18 cellular contexts compared by ENCODE assay signal in genomic region chr2:16619576-16620245, GRCh38. TPM values are rescaled to one million over a fixed set of nuclear protein-coding genes. Genes with fewer than 3 reads are reported as not detected.
DNase-seq lines count a peak whose midpoint lies in the region; ATAC-seq, FAIRE-seq and TF ChIP-seq lines count a peak whose summit lies in the region.
"Had no signal": no experiment of that assay in that cellular context is flagged by ENCODE, and none has a peak within 500 bp of the region (broad histone marks: within the 10 kb centered on the region; RNA-seq: fewer than 3 reads in every experiment).

No MANE protein-coding gene starts in this region.

- H3K36me3 ChIP-seq in K562 (ENCODE audit: control insufficient read depth, insufficient read depth, low read length), result no peaks in the 10 kb centered on the region
- peaks cover 6 to 9% of the 10 kb centered on the region in 2 donors for H3K36me3 ChIP-seq in thyroid gland
- H3K36me3 ChIP-seq: BE2C had no signal

- H3K27ac Mint-ChIP-seq in neural crest cell (ENCODE audit: unreplicated experiment), result peak overlapping the region; percentile 20
- H3K27ac Mint-ChIP-seq: CD4-positive, alpha-beta memory T cell; H9 had no signal

- H3K9ac ChIP-seq in K562 (ENCODE audit: insufficient read depth in 1 of 2, low read depth in 2 of 2, low read length in 2 of 2), result no peak overlapping the region

- no peak overlapping the region for H2AFZ ChIP-seq in K562 (ENCODE audit: low read depth, low read length)

- POLR2A ChIA-PET in K562 (lab: Yijun Ruan, JAX), result no interaction called here

- peaks cover 3 to 19% of the 10 kb centered on the region in 2 experiments; a peak in 3 of 5 replicates for H3K4me1 ChIP-seq in K562 (replicated peaks in 1 of 2; ENCODE audit: control insufficient read depth in 2 of 2, insufficient read depth in 2 of 2, low read length in 2 of 2)
- peaks cover 84 to 100% of the 10 kb centered on the region in 2 donors for H3K4me1 ChIP-seq in thyroid gland
- H3K4me1 ChIP-seq: BE2C had no signal

- no peaks in the 10 kb centered on the region for H4K20me1 ChIP-seq in K562 (replicated peaks; ENCODE audit: control insufficient read depth, insufficient read depth, low read length)

- H3K9me1 ChIP-seq in K562 (ENCODE audit: control insufficient read depth, insufficient read depth, low read length), result no peaks in the 10 kb centered on the region

- H3K27me3 Mint-ChIP-seq in neural crest cell (ENCODE audit: low read depth), result no peaks in the 10 kb centered on the region

- intact Hi-C loops in K562 (cut with micrococcal nuclease) (loop anchor here (2.0 to 10.0 kb wide), 3 partner anchors 43 to 685 kb away; no protein-coding TSS in a partner anchor), thyroid gland (cut with DNase I) (loop anchor here (5.0 kb wide), 1 partner anchor 38 kb away; no protein-coding TSS in a partner anchor)

- H3K9me3 Mint-ChIP-seq in neural crest cell, result no peaks in the 10 kb centered on the region
- H3K9me3 Mint-ChIP-seq: CD4-positive, alpha-beta memory T cell; H9 had no signal

- TF ChIP-seq RAD21 in K562 (CRISPR knock-in tag; conservative IDR thresholded peaks at IDR 0.05 in 1 of 2, IDR thresholded peaks at IDR 0.05 in 1 of 2), result no peak

- TF ChIP-seq POLR2A in K562 (conservative IDR thresholded peaks at IDR 0.05) (no peak), thyroid gland (IDR thresholded peaks at IDR 0.05) (no peak)

- no peak overlapping the region for H3K4me3 ChIP-seq in K562
- H3K4me3 ChIP-seq in thyroid gland (replicated peaks in 1 of 3), result no peak overlapping the region

- CTCF ChIA-PET in K562 (lab: Yijun Ruan, JAX; ENCODE audit: low intra/inter-chr PET ratio), result no interaction called here

- in situ Hi-C loops in K562 (cut with MboI), result loop anchor here (5.0 to 25.0 kb wide), 2 partner anchors 133 to 693 kb away; no protein-coding TSS in a partner anchor

- H3K27ac ChIP-seq in K562 (ENCODE audit: extremely low read depth, low read depth, low read length) (no peak overlapping the region), thyroid gland (peak overlapping the region; percentile 56 to 90 (median 84))
- H3K27ac ChIP-seq: C4-2B had no signal

- DNase-seq in activated effector memory CD4-positive, alpha-beta T cell treated with anti-CD3 and anti-CD28 coated beads, Interleukin-2, amount 50 U/mL, for 16 hours, result peak; percentile 2
- no peak for DNase-seq in activated effector memory CD4-positive, alpha-beta T cell treated with Interleukin-2 at 50 U/mL for 16 hours
- DNase-seq in K562 (ENCODE audit: extremely low read depth in 1 of 4, low spot score in 3 of 4) (no peak), neural crest cell (ENCODE audit: low read depth, low spot score) (no peak), thyroid gland (no peak), putamen (ENCODE audit: low spot score) (no peak), GM10266 (ENCODE audit: extremely low spot score) (no peak)
- DNase-seq: 8988T; BE2C; CD4-positive, alpha-beta memory T cell; DMS79; GOT3; H9 had no signal

- H3K27me3 ChIP-seq in K562 (ENCODE audit: control insufficient read depth in 2 of 2, insufficient read depth in 2 of 2, low read length in 2 of 2) (no peaks in the 10 kb centered on the region), thyroid gland (no peaks in the 10 kb centered on the region)
- H3K27me3 ChIP-seq: BE2C had no signal

- TF ChIP-seq CTCF in K562 (IDR thresholded peaks at IDR 0.05 in 2 of 3, conservative IDR thresholded peaks at IDR 0.05 in 1 of 3; ENCODE audit: insufficient read depth in 2 of 3, low read depth in 1 of 3, low read length in 3 of 3) (no peak), neural crest cell (conservative IDR thresholded peaks at IDR 0.05) (no peak), thyroid gland (IDR thresholded peaks at IDR 0.05) (no peak), GM10266 (IDR thresholded peaks at IDR 0.05; ENCODE audit: control insufficient read depth, insufficient read depth, low read depth, missing control alignments) (no peak)

- ATAC-seq in K562 (no peak), HG03135 (IDR thresholded peaks at IDR 0.05; ENCODE audit: unreplicated experiment) (no peak)

- H3K4me1 Mint-ChIP-seq in neural crest cell, result peaks cover 32% of the 10 kb centered on the region

- no TSS peak for BruUV-seq in K562 (replicated peaks; lab: Mats Ljungman, UMichigan)

- peaks cover 12% of the 10 kb centered on the region for H3K36me3 Mint-ChIP-seq in neural crest cell (ENCODE audit: low read depth)
- H3K36me3 Mint-ChIP-seq: CD4-positive, alpha-beta memory T cell had no signal

- 27% methylated on average over 5 of the region's 5 CpGs for WGBS in K562 (ENCODE audit: insufficient coverage, low coverage, missing lambda C conversion rate)
- 94 to 98% methylated on average over 5 of the region's 5 CpGs for WGBS in thyroid gland, 2 donors

- no peak for TF ChIP-seq EP300 in K562 (IDR thresholded peaks at IDR 0.05; ENCODE audit: low read length)

- no peak overlapping the region for H3K4me3 Mint-ChIP-seq in neural crest cell
- H3K4me3 Mint-ChIP-seq: CD4-positive, alpha-beta memory T cell; H9 had no signal

- no peak for FAIRE-seq in K562 (lab: Jason Lieb, UNC)
- FAIRE-seq: GM12891 had no signal

- H3K4me2 ChIP-seq in K562 (ENCODE audit: insufficient read depth, low read length), result no peak overlapping the region

- H3K9me3 ChIP-seq in K562 (replicated peaks; ENCODE audit: control insufficient read depth, insufficient read depth, low read depth, low read length), result no peaks in the 10 kb centered on the region
- no peaks in the 10 kb centered on the region for H3K9me3 ChIP-seq in thyroid gland
- H3K9me3 ChIP-seq: BE2C had no signal

- H3K79me2 ChIP-seq in K562 (ENCODE audit: control insufficient read depth, insufficient read depth, low read length), result no peaks in the 10 kb centered on the region

TF ChIP-seq in K562, 482 proteins besides CTCF, POLR2A, EP300 and RAD21 (continues in another document):
- TF ChIP-seq RAD51 (IDR thresholded peaks at IDR 0.05; ENCODE audit: borderline replicate concordance, low read depth) (peak; percentile 59; the same call in 1 of the 2 replicates), ZNF766 (CRISPR knock-in tag; conservative IDR thresholded peaks at IDR 0.05) (no peak), CC2D1A (IDR thresholded peaks at IDR 0.05) (no peak), PTRF (tag; IDR thresholded peaks at IDR 0.05) (no peak), ARID3B (CRISPR knock-in tag; IDR thresholded peaks at IDR 0.05; ENCODE audit: borderline replicate concordance) (no peak), HNRNPUL1 (IDR thresholded peaks at IDR 0.05; ENCODE audit: low read length) (no peak), ZNF707 (CRISPR knock-in tag; conservative IDR thresholded peaks at IDR 0.05) (no peak), ZNF79 (CRISPR knock-in tag; IDR thresholded peaks at IDR 0.05; ENCODE audit: low read depth) (no peak), GABPB2 (CRISPR knock-in tag; conservative IDR thresholded peaks at IDR 0.05) (no peak), ATF2 (CRISPR knock-in tag; IDR thresholded peaks at IDR 0.05) (no peak), TOE1 (IDR thresholded peaks at IDR 0.05; ENCODE audit: borderline replicate concordance) (peak; percentile 29; the same call in 1 of the 2 replicates), TOE1 (CRISPR knock-in tag; IDR thresholded peaks at IDR 0.05; ENCODE audit: borderline replicate concordance, low read depth) (no peak), CHCHD3 (CRISPR knock-in tag; IDR thresholded peaks at IDR 0.05) (no peak)

RNA-seq across cellular contexts. Expression of gene CYRIA, which starts 45.9 kb away (rescaled TPM):
- total RNA-seq in K562 (2011; cell fraction: chromatin; rRNA removed; ENCODE audit: low replicate concordance), result 0.11 and 0.46 TPM in 2 replicates
- under 0.01 TPM in 1 of 2 replicates, not detected in the other for total RNA-seq in K562 (2011; cell fraction: nucleolus; rRNA removed)
- 0.15 TPM in 1 of 2 replicates, not detected in the other for total RNA-seq in K562 (2011; cell fraction: nucleoplasm; rRNA removed)
- 0.98 and 1.1 TPM in 2 replicates for total RNA-seq in K562 (2014; rRNA removed)
- total RNA-seq in K562 (2014; rRNA removed; fragmentation: Illumina TruSeq; extraction: Trizol), result 2.6 and 2.7 TPM in 2 replicates
- 4.9 and 5.6 TPM in 2 replicates for total RNA-seq in K562 (2015; rRNA removed; fragmentation: Illumina TruSeq; extraction: Trizol)
- total RNA-seq in K562 (2021), result 2.8 and 4.9 TPM in 2 replicates
- polyA plus RNA-seq in K562 (2011; rRNA removed), result 0.84 and 1.1 TPM in 2 replicates
- polyA plus RNA-seq in K562 (2011; cell fraction: cytosol; rRNA removed), result 0.21 and 0.47 TPM in 2 replicates
- polyA plus RNA-seq in K562 (2011; cell fraction: nucleus; rRNA removed), result 0.65 and 1.3 TPM in 2 replicates
- 3.7 and 12.1 TPM in 2 replicates for polyA plus RNA-seq in K562 (2012)
- polyA plus RNA-seq in K562 (2014; fragmentation: Illumina TruSeq; extraction: Trizol), result 2.4 and 4.0 TPM in 2 replicates
- 1 to 10 TPM; 2.8 to 3.3 TPM for polyA plus RNA-seq in K562 (2014; fragmentation: Nextera tagmentation; extraction: Ambion mirVana)
- polyA plus RNA-seq in K562 (2014; rRNA removed), result 1.3 and 3.0 TPM in 2 replicates
- 1.2 TPM in 2 replicates for polyA minus RNA-seq in K562 (2011; rRNA and poly(A)+ RNA removed)
- polyA minus RNA-seq in K562 (2011; cell fraction: cytosol; rRNA and poly(A)+ RNA removed), result 0.36 TPM in 1 of 2 replicates, not detected in the other
- polyA minus RNA-seq in K562 (2011; cell fraction: nucleus; rRNA and poly(A)+ RNA removed), result 0.78 and 0.81 TPM in 2 replicates
- total RNA-seq in neural crest cell, result 10.2 and 11.1 TPM in 2 replicates
- 10 to 100 TPM; 33.6 to 79.0 (median 50.0) TPM for total RNA-seq in thyroid gland
- total RNA-seq: G401, HT-29 had no signal
